ENCODE assay signal across 1 cellular context in genomic region chr19:50962245-50962644, GRCh38.
TF ChIP-seq lines count a peak whose summit lies in the region.

No MANE protein-coding gene starts in this region.

TF ChIP-seq in K562, 482 proteins besides CTCF, POLR2A, EP300 and RAD21:
- TF ChIP-seq RBM39 (optimal IDR thresholded peaks at IDR 0.05; ENCODE audit: low read depth, low read length): no peak
- peak; percentile 82 for TF ChIP-seq ASH1L (IDR thresholded peaks at IDR 0.05; ENCODE audit: borderline replicate concordance, low read depth, partially characterized antibody)
- TF ChIP-seq FOS (IDR thresholded peaks at IDR 0.05; ENCODE audit: extremely low read depth, insufficient read length): peak; percentile 38
- peak; percentile 59; the same call in 1 of the 2 replicates for TF ChIP-seq EHMT2 (IDR thresholded peaks at IDR 0.05)
